ENCODE assay signal across 11 cellular contexts in genomic region chr6:9766240-9766915, GRCh38.
DNase-seq lines count a peak whose midpoint lies in the region; ATAC-seq, FAIRE-seq and TF ChIP-seq lines count a peak whose summit lies in the region.
"Had no signal": no experiment of that assay in that cellular context is flagged by ENCODE, and none has a peak within 500 bp of the region (broad histone marks: within the 10 kb centered on the region; RNA-seq: fewer than 3 reads in every experiment).

No MANE protein-coding gene starts in this region.

- TF ChIP-seq CTCF in A549 (IDR thresholded peaks at IDR 0.05) (no peak), epithelial cell of esophagus (IDR thresholded peaks at IDR 0.05; ENCODE audit: insufficient read depth, low read depth, low read length, missing control alignments) (no peak)

- CTCF ChIA-PET in A549 (lab: Yijun Ruan, JAX) = no interaction called here

- peak; percentile 54 to 77 for ATAC-seq in A549
- ATAC-seq in GM18907 (IDR thresholded peaks at IDR 0.05; ENCODE audit: unreplicated experiment) = peak; percentile 52
- ATAC-seq in GM18517 (IDR thresholded peaks at IDR 0.05; ENCODE audit: unreplicated experiment) = no peak
- no peak for ATAC-seq in GM19455 (IDR thresholded peaks at IDR 0.05; ENCODE audit: unreplicated experiment)
- ATAC-seq in HG03175 (IDR thresholded peaks at IDR 0.05; ENCODE audit: unreplicated experiment) = no peak
- ATAC-seq: K562 had no signal

- TF ChIP-seq POLR2A in A549 (IDR thresholded peaks at IDR 0.05; ENCODE audit: low read length) = no peak

- POLR2A ChIA-PET in A549 (lab: Yijun Ruan, JAX) = no interaction called here

- FAIRE-seq in A549 (lab: Jason Lieb, UNC) = no peak
- FAIRE-seq: K562 had no signal

- TF ChIP-seq EP300 in A549 (IDR thresholded peaks at IDR 0.05) = no peak

- peak overlapping the region; percentile 42 for H3K4me2 ChIP-seq in A549
- H3K4me2 ChIP-seq: BLaER1 had no signal

- WGBS in A549 (ENCODE audit: missing lambda C conversion rate) = 38% methylated on average over 6 of the region's 6 CpGs

- H3K27ac ChIP-seq in A549 = peak overlapping the region; percentile 58 to 72
- H3K27ac ChIP-seq: BLaER1 had no signal

- no peak for TF ChIP-seq RAD21 in A549 (conservative IDR thresholded peaks at IDR 0.05 in 1 of 2, IDR thresholded peaks at IDR 0.05 in 1 of 2)

- peaks cover 12% of the 10 kb centered on the region; the same call in 2 of the 3 replicates for H3K4me1 ChIP-seq in A549
- H3K4me1 ChIP-seq: BLaER1 had no signal

- no peaks in the 10 kb centered on the region for H3K9me3 ChIP-seq in A549
- H3K9me3 ChIP-seq: BLaER1 had no signal

- H3K4me3 ChIP-seq in A549 (no peak overlapping the region), epithelial cell of esophagus (ENCODE audit: low read length) (no peak overlapping the region)
- H3K4me3 ChIP-seq: BLaER1, K562 had no signal

- DNase-seq in A549 (ENCODE audit: low read depth in 1 of 2, low spot score in 1 of 2) (peak; percentile 5 to 60), LHCN-M2 (ENCODE audit: low read depth) (peak; percentile 89), epithelial cell of esophagus (ENCODE audit: low read depth) (peak; percentile 85), DMS79 (lab: John Stamatoyannopoulos, UW) (no peak)
- DNase-seq: stimulated activated CD4-positive, alpha-beta T cell treated with anti-CD3 and anti-CD28 coated beads, Interleukin-2, amount 100 ng/mL, for 24 hours had no signal

TF ChIP-seq in A549, 52 proteins besides CTCF, POLR2A, EP300 and RAD21:
- TF ChIP-seq ZSCAN20 (CRISPR knock-in tag; IDR thresholded peaks at IDR 0.05) (no peak), USF2 (IDR thresholded peaks at IDR 0.05) (no peak), NFE2L2 (conservative IDR thresholded peaks at IDR 0.05; ENCODE audit: low read length) (no peak; the same call in 1 of the 2 replicates), POLR2AphosphoS2 (conservative IDR thresholded peaks at IDR 0.05; ENCODE audit: low read length) (no peak), MAFK (IDR thresholded peaks at IDR 0.05; ENCODE audit: partially characterized antibody) (peak; percentile 66), JUN (IDR thresholded peaks at IDR 0.05) (no peak), CBX8 (IDR thresholded peaks at IDR 0.05) (no peak), MAZ (IDR thresholded peaks at IDR 0.05; ENCODE audit: borderline replicate concordance, low read depth, low read length) (no peak), E2F6 (IDR thresholded peaks at IDR 0.05; ENCODE audit: borderline replicate concordance, low read depth) (no peak), CHD4 (IDR thresholded peaks at IDR 0.05; ENCODE audit: borderline replicate concordance) (no peak), JUNB (IDR thresholded peaks at IDR 0.05) (no peak), FOXS1 (CRISPR knock-in tag; IDR thresholded peaks at IDR 0.05) (no peak), RFX5 (IDR thresholded peaks at IDR 0.05) (no peak), KDM5A (IDR thresholded peaks at IDR 0.05) (no peak), FOSL2 (IDR thresholded peaks at IDR 0.05) (no peak), FOSL2 (CRISPR knock-in tag; IDR thresholded peaks at IDR 0.05) (peak; percentile 42; the same call in 1 of the 2 replicates)

Comparison
In these comparisons a context has a peak if more than half of its experiments do, and no peak if none do; other contexts are left out.
1. ATAC-seq: peak in A549 (2 of 2) and GM18907 (single experiment); none in GM18517 (single experiment), GM19455 (single experiment) and HG03175 (single experiment).